In the genomic region with DNA sequence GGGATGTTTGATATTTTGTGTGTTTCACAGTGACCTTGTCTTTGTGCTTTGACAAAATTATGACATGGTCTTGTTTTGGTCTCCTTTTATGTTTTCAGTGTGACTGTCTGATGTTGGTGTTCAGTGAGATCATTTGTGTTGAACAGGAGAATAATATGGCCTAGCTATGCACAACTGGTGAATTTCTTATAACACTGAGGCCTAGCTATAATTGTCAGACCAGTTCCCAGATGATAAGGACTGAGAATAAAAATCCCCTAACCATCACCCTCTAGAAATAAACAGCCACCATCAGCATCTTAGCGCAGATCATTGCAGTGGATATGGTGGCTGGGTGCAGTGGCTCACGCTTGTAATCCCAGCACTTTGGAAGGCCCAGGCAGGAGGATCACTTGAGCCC, we compare ENCODE assay signal across 17 cellular contexts.
DNase-seq lines count a peak whose midpoint lies in the region; ATAC-seq, FAIRE-seq and TF ChIP-seq lines count a peak whose summit lies in the region.
"Had no signal": no experiment of that assay in that cellular context is flagged by ENCODE, and none has a peak within 500 bp of the region (broad histone marks: within the 10 kb centered on the region; RNA-seq: fewer than 3 reads in every experiment).

No MANE protein-coding gene starts in this region.

- ATAC-seq in RWPE2 (ENCODE audit: low read depth): no peak
- no peak for ATAC-seq in GM12878
- no peak for ATAC-seq in right cardiac atrium
- no peak for ATAC-seq in HG03025 (IDR thresholded peaks at IDR 0.05; ENCODE audit: low FRiP score, unreplicated experiment)
- ATAC-seq: GM23338, HepG2 had no signal

- peaks cover 22% of the 10 kb centered on the region for H3K4me1 Mint-ChIP-seq in activated T-cell treated with anti-CD3 and anti-CD28 coated beads, Interleukin-2, amount 50 U/mL, for 24 hours (ENCODE audit: low read depth)
- H3K4me1 Mint-ChIP-seq: GM23338, H9 had no signal

- TSS peak; percentile 27 for BruUV-seq in GM12878 (replicated peaks; lab: Mats Ljungman, UMichigan)

- H3K9ac ChIP-seq in GM23248: no peak overlapping the region
- H3K9ac ChIP-seq in GM12878 (ENCODE audit: control insufficient read depth, insufficient read depth, low read length): no peak overlapping the region

- in situ Hi-C loops in GM23248 (cut with MboI) (no loop called here), GM12878 (cut with MboI) (no loop called here), brain microvascular endothelial cell (cut with HindIII; ENCODE audit: low pct_ligation_motif_present, low sequenced_read_pairs) (no loop called here)

- peak overlapping the region; percentile 76 for H3K27ac Mint-ChIP-seq in activated T-cell treated with anti-CD3 and anti-CD28 coated beads, Interleukin-2, amount 50 U/mL, for 24 hours
- H3K27ac Mint-ChIP-seq: CD4-positive, alpha-beta T cell; GM23338 had no signal

- no peaks in the 10 kb centered on the region for H3K27me3 ChIP-seq in GM23248 (replicated peaks; ENCODE audit: insufficient read depth)
- H3K27me3 ChIP-seq in RWPE2 (ENCODE audit: insufficient read depth, poor library complexity, severe bottlenecking): no peaks in the 10 kb centered on the region
- no peaks in the 10 kb centered on the region for H3K27me3 ChIP-seq in GM12878 (replicated peaks in 1 of 2; ENCODE audit: control insufficient read depth in 2 of 2, insufficient read depth in 2 of 2, low read length in 1 of 2)
- H3K27me3 ChIP-seq in right cardiac atrium (ENCODE audit: control insufficient read depth, insufficient read depth): no peaks in the 10 kb centered on the region
- H3K27me3 ChIP-seq in brain microvascular endothelial cell (replicated peaks): no peaks in the 10 kb centered on the region

- no peak overlapping the region for H3K4me3 Mint-ChIP-seq in activated T-cell treated with anti-CD3 and anti-CD28 coated beads, Interleukin-2, amount 50 U/mL, for 24 hours
- H3K4me3 Mint-ChIP-seq: CD4-positive, alpha-beta T cell; GM23338; H9 had no signal

- H2AFZ ChIP-seq in GM23248 (no peak overlapping the region), GM12878 (ENCODE audit: control insufficient read depth, low read depth, low read length) (no peak overlapping the region)
- H2AFZ ChIP-seq: GM23338 had no signal

- H3K9me2 ChIP-seq in GM23248 (ENCODE audit: insufficient read depth): no peaks in the 10 kb centered on the region

- peaks cover 15% of the 10 kb centered on the region for H3K4me1 ChIP-seq in GM23248 (ENCODE audit: insufficient read depth)
- H3K4me1 ChIP-seq in RWPE2 (ENCODE audit: insufficient read depth, poor library complexity, severe bottlenecking): no peaks in the 10 kb centered on the region
- H3K4me1 ChIP-seq in GM12878 (ENCODE audit: control insufficient read depth, insufficient read depth, low read length): no peaks in the 10 kb centered on the region
- H3K4me1 ChIP-seq in right cardiac atrium (ENCODE audit: control insufficient read depth, insufficient read depth, low read length): no peaks in the 10 kb centered on the region

- FAIRE-seq in GM12878 (lab: Jason Lieb, UNC): no peak
- FAIRE-seq: GM12891, HepG2 had no signal

- no peaks in the 10 kb centered on the region for H3K9me3 Mint-ChIP-seq in activated T-cell treated with anti-CD3 and anti-CD28 coated beads, Interleukin-2, amount 50 U/mL, for 24 hours
- H3K9me3 Mint-ChIP-seq: CD4-positive, alpha-beta T cell; GM23338; H9 had no signal

- WGBS in GM23248 (ENCODE audit: low coverage in 1 of 2, low lambda C conversion rate in 2 of 2, missing lambda C conversion rate in 2 of 2), 2 experiments: 97 to 100% methylated on average over 2 of the region's 2 CpGs
- 100% methylated on average over 2 of the region's 2 CpGs for WGBS in GM12878 (ENCODE audit: insufficient coverage, insufficient replicate concordance, low lambda C conversion rate, missing lambda C conversion rate)
- 100% methylated on average over 2 of the region's 2 CpGs for WGBS in right cardiac atrium

- H3K36me3 ChIP-seq in GM23248 (ENCODE audit: low read depth) (no peaks in the 10 kb centered on the region), RWPE2 (ENCODE audit: low read depth) (peaks cover 27% of the 10 kb centered on the region), GM12878 (ENCODE audit: control insufficient read depth in 2 of 2, insufficient read depth in 2 of 2, low read length in 1 of 2) (peaks cover 0 to 6% of the 10 kb centered on the region in 2 experiments; a peak in 1 of 4 replicates), brain microvascular endothelial cell (replicated peaks) (peaks cover 7% of the 10 kb centered on the region)

- DNase-seq in activated T-cell treated with anti-CD3 and anti-CD28 coated beads, Interleukin-2, amount 50 U/mL, for 24 hours: no peak
- no peak for DNase-seq in activated T-cell treated with anti-CD3 and anti-CD28 coated beads, Interleukin-2, amount 50 U/mL, for 48 hours
- DNase-seq in GM23248: no peak
- no peak for DNase-seq in RWPE2 (ENCODE audit: low spot score)
- no peak for DNase-seq in GM12878 (ENCODE audit: low read depth, low spot score)
- no peak for DNase-seq in right cardiac atrium
- no peak for DNase-seq in brain microvascular endothelial cell
- DNase-seq: ACHN; C1 segment of cervical spinal cord; Calu3; CD4-positive, alpha-beta T cell; DMS79; H9 had no signal

- peaks cover 80% of the 10 kb centered on the region for H3K36me3 Mint-ChIP-seq in activated T-cell treated with anti-CD3 and anti-CD28 coated beads, Interleukin-2, amount 50 U/mL, for 24 hours (ENCODE audit: low read depth)

- H3K4me2 ChIP-seq in GM23248 (ENCODE audit: unreplicated experiment) (no peak overlapping the region), GM12878 (ENCODE audit: control insufficient read depth, insufficient read depth) (no peak overlapping the region)
- H3K4me2 ChIP-seq: GM23338 had no signal

- no peak overlapping the region for H3K4me3 ChIP-seq in GM23248
- H3K4me3 ChIP-seq in RWPE2 (ENCODE audit: severe bottlenecking): no peak overlapping the region
- H3K4me3 ChIP-seq in GM12878: no peak overlapping the region
- no peak overlapping the region for H3K4me3 ChIP-seq in right cardiac atrium (ENCODE audit: low read length)
- H3K4me3 ChIP-seq in brain microvascular endothelial cell (ENCODE audit: low read depth, low read length): no peak overlapping the region
- H3K4me3 ChIP-seq: GM23338 had no signal

- H3F3A ChIP-seq in GM23248 (ENCODE audit: insufficient read depth): peaks cover 26% of the 10 kb centered on the region

- SMC1A ChIA-PET in GM12878 (lab: Charles Lee; ENCODE audit: uncharacterized antibody, unreplicated experiment): no interaction called here

- TF ChIP-seq POLR2A in GM12878 (IDR thresholded peaks at IDR 0.05; ENCODE audit: low read depth, low read length): no peak

- no peak for TF ChIP-seq RAD21 in GM12878 (IDR thresholded peaks at IDR 0.05; ENCODE audit: insufficient read depth, low read depth, low read length)

- TF ChIP-seq CTCF in RWPE2 (IDR thresholded peaks at IDR 0.05; ENCODE audit: poor library complexity, severe bottlenecking): no peak
- no peak for TF ChIP-seq CTCF in GM12878 (IDR thresholded peaks at IDR 0.05 in 2 of 3, conservative IDR thresholded peaks at IDR 0.05 in 1 of 3; ENCODE audit: control insufficient read depth in 2 of 3, extremely low read depth in 1 of 3, insufficient read depth in 1 of 3, low read depth in 3 of 3, low read length in 3 of 3)
- TF ChIP-seq CTCF in brain microvascular endothelial cell (IDR thresholded peaks at IDR 0.05; ENCODE audit: low read depth, low read length, missing control alignments): no peak

- POLR2A ChIA-PET in GM12878 (lab: Charles Lee): no interaction called here

- H3K9me3 ChIP-seq in GM23248 (ENCODE audit: low read depth): no peaks in the 10 kb centered on the region
- H3K9me3 ChIP-seq in RWPE2 (ENCODE audit: severe bottlenecking): no peaks in the 10 kb centered on the region
- no peaks in the 10 kb centered on the region for H3K9me3 ChIP-seq in GM12878 (replicated peaks; ENCODE audit: control insufficient read depth, insufficient read depth, low read length)
- no peaks in the 10 kb centered on the region for H3K9me3 ChIP-seq in right cardiac atrium (ENCODE audit: control insufficient read depth, low read length)

- H3K27me3 Mint-ChIP-seq in activated T-cell treated with anti-CD3 and anti-CD28 coated beads, Interleukin-2, amount 50 U/mL, for 24 hours: no peaks in the 10 kb centered on the region
- H3K27me3 Mint-ChIP-seq: CD4-positive, alpha-beta T cell had no signal

- H4K20me1 ChIP-seq in GM23248 (ENCODE audit: insufficient read depth) (no peaks in the 10 kb centered on the region), GM12878 (ENCODE audit: control insufficient read depth, insufficient read depth) (no peaks in the 10 kb centered on the region)

- peak overlapping the region; percentile 63 for H3K27ac ChIP-seq in GM23248
- H3K27ac ChIP-seq in RWPE2 (ENCODE audit: poor library complexity, severe bottlenecking): peak overlapping the region; percentile 53
- no peak overlapping the region for H3K27ac ChIP-seq in GM12878 (ENCODE audit: control insufficient read depth, insufficient read depth)
- H3K27ac ChIP-seq in right cardiac atrium (ENCODE audit: low read length): no peak overlapping the region
- no peak overlapping the region for H3K27ac ChIP-seq in brain microvascular endothelial cell

- RAD21 ChIA-PET in GM12878 (lab: Charles Lee; ENCODE audit: unreplicated experiment): no interaction called here

- H3K79me2 ChIP-seq in GM23248 (ENCODE audit: insufficient read depth): no peaks in the 10 kb centered on the region
- H3K79me2 ChIP-seq in GM12878 (ENCODE audit: control insufficient read depth, insufficient read depth, low read length): no peaks in the 10 kb centered on the region

- no peak for TF ChIP-seq EP300 in GM12878 (IDR thresholded peaks at IDR 0.05; ENCODE audit: borderline replicate concordance in 1 of 2, control insufficient read depth in 1 of 2, low read depth in 2 of 2, low read length in 2 of 2)

- CTCF ChIA-PET in GM12878 (lab: Yijun Ruan, JAX): no interaction called here

- intact Hi-C loops in GM12878 (cut with micrococcal nuclease; ENCODE audit: unreplicated experiment): loop anchor here (5.0 kb wide), 1 partner anchor 85 kb away; no protein-coding TSS in a partner anchor
- intact Hi-C loops in right cardiac atrium (cut with DNase I): no loop called here

TF ChIP-seq in GM12878, 131 proteins besides CTCF, POLR2A, EP300 and RAD21 (continues in another document):
- no peak for TF ChIP-seq FOXM1 (IDR thresholded peaks at IDR 0.05; ENCODE audit: low read depth, low read length)
- TF ChIP-seq ZBED1 (IDR thresholded peaks at IDR 0.05; ENCODE audit: borderline replicate concordance): no peak
- TF ChIP-seq ATF7 (IDR thresholded peaks at IDR 0.05; ENCODE audit: low read depth): no peak

Comparison
In these comparisons a context has a peak if more than half of its experiments do, and no peak if none do; other contexts are left out.
1. H3K27ac ChIP-seq: peak in GM23248 (single experiment) and RWPE2 (single experiment); none in GM12878 (single experiment), right cardiac atrium (single experiment) and brain microvascular endothelial cell (single experiment).